In genomic region chr11:72752088-72752914, GRCh38 we compare ENCODE assay signal across 8 cellular contexts. TPM values are rescaled to one million over a fixed set of nuclear protein-coding genes. Genes with fewer than 3 reads are reported as not detected.
DNase-seq lines count a peak whose midpoint lies in the region; ATAC-seq and TF ChIP-seq lines count a peak whose summit lies in the region.

TSS of gene ARAP1 (minus strand) at chr11:72752408. CDS start at chr11:72727128, 25,280 bp downstream.

- peak; percentile 74 for TF ChIP-seq POLR2A in IMR-90 (IDR thresholded peaks at IDR 0.05; ENCODE audit: low read depth, low read length)

- H3K4ac ChIP-seq in IMR-90 (ENCODE audit: low read depth, low read length) = peak within 1 kb of the TSS; percentile 94

- H2BK5ac ChIP-seq in IMR-90 (ENCODE audit: low read depth, low read length, poor library complexity, severe bottlenecking) = peak within 1 kb of the TSS; percentile 73

- peak within 1 kb of the TSS; percentile 64 for H3K18ac ChIP-seq in IMR-90 (ENCODE audit: low read depth, low read length)

- H4K5ac ChIP-seq in IMR-90 (ENCODE audit: low read depth, low read length) = peak within 1 kb of the TSS; percentile 74

- POLR2A ChIA-PET in CD4-positive, alpha-beta memory T cell (lab: Charles Lee; ENCODE audit: partially characterized antibody) = interaction anchor here (0.8 to 1.5 kb wide), 7 partner anchors 15 to 390 kb away, joined by 3 to 9 read pairs (median 4); partner anchors contain the start of genes FCHSD2 and STARD10
- POLR2A ChIA-PET in IMR-90 (lab: Charles Lee; ENCODE audit: unreplicated experiment) = interaction anchor here (0.6 kb wide), 1 partner anchor 45 kb away, joined by 5 read pairs; no protein-coding TSS in a partner anchor

- peak within 1 kb of the TSS; percentile 89 for H4K91ac ChIP-seq in IMR-90 (ENCODE audit: insufficient read depth, low read depth, low read length)

- no peak; the same call in 1 of the 2 replicates for TF ChIP-seq RAD21 in IMR-90 (IDR thresholded peaks at IDR 0.05; ENCODE audit: low read length)

- H3K79me2 ChIP-seq in osteoblast (ENCODE audit: insufficient read depth, low read length) = peaks cover 40% of the 10 kb centered on the region

- peak within 1 kb of the TSS; percentile 97; the same call in 1 of the 3 replicates for H2BK15ac ChIP-seq in IMR-90 (ENCODE audit: low read depth, low read length)

- no peaks in the 10 kb centered on the region for H3K36me3 ChIP-seq in CD4-positive, alpha-beta memory T cell (ENCODE audit: insufficient read depth, low read length)
- H3K36me3 ChIP-seq in IMR-90 (ENCODE audit: control insufficient read depth, insufficient read depth, low read length) = 0 out of 2 replicates have a peak, but pooled peaks cover 1% of the 10 kb centered on the region
- H3K36me3 ChIP-seq in SK-N-MC (ENCODE audit: insufficient read depth, low read length) = no peaks in the 10 kb centered on the region
- H3K36me3 ChIP-seq in osteoblast (ENCODE audit: insufficient read depth, low read length) = no peaks in the 10 kb centered on the region

- no TSS peak for BruUV-seq in IMR-90 (replicated peaks; lab: Mats Ljungman, UMichigan)

- peaks cover 0 to 15% of the 10 kb centered on the region in 2 donors for H3K36me3 Mint-ChIP-seq in CD4-positive, alpha-beta memory T cell
- H3K36me3 Mint-ChIP-seq in activated naive CD4-positive, alpha-beta T cell treated with anti-CD3 and anti-CD28 coated beads, Interleukin-2, amount 10 ng/mL, durations not matched to agents 7 days and 5 days = no peaks in the 10 kb centered on the region

- H3K4me2 ChIP-seq in IMR-90 (ENCODE audit: low read depth, low read length) (peak within 1 kb of the TSS; percentile 98), osteoblast (ENCODE audit: insufficient read depth, low read length) (peak within 1 kb of the TSS; percentile 89)

- dilution Hi-C loops in IMR-90 (cut with HindIII; ENCODE audit: low sequenced_read_pairs, unreplicated experiment) = no loop called here

- H3K9me3 Mint-ChIP-seq in CD4-positive, alpha-beta memory T cell = no peaks in the 10 kb centered on the region
- H3K9me3 Mint-ChIP-seq in activated naive CD4-positive, alpha-beta T cell treated with anti-CD3 and anti-CD28 coated beads, Interleukin-2, amount 10 ng/mL, durations not matched to agents 7 days and 5 days = no peaks in the 10 kb centered on the region

- peak within 1 kb of the TSS; percentile 92 to 99 (median 95) for H3K4me3 Mint-ChIP-seq in CD4-positive, alpha-beta memory T cell
- H3K4me3 Mint-ChIP-seq in activated naive CD4-positive, alpha-beta T cell treated with anti-CD3 and anti-CD28 coated beads, Interleukin-2, amount 10 ng/mL, durations not matched to agents 7 days and 5 days = peak within 1 kb of the TSS; percentile 87

- peak within 1 kb of the TSS; percentile 75 for H3K27ac ChIP-seq in CD4-positive, alpha-beta memory T cell (ENCODE audit: low read depth, low read length)
- peak within 1 kb of the TSS; percentile 73 for H3K27ac ChIP-seq in IMR-90 (ENCODE audit: insufficient read depth, low read length)
- H3K27ac ChIP-seq in SK-N-MC = peak within 1 kb of the TSS; percentile 67
- peak within 1 kb of the TSS; percentile 61 for H3K27ac ChIP-seq in osteoblast (ENCODE audit: low read depth, low read length)
- H3K27ac ChIP-seq in temporal lobe (ENCODE audit: low read depth, low read length) = peak within 1 kb of the TSS; percentile 81

- H3K9ac ChIP-seq in IMR-90 (ENCODE audit: low read depth, low read length) (peak within 1 kb of the TSS; percentile 91), SK-N-MC (ENCODE audit: insufficient read length) (peak within 1 kb of the TSS; percentile 74)

- H3K14ac ChIP-seq in IMR-90 (replicated peaks; ENCODE audit: low read depth, low read length) = peak within 1 kb of the TSS; percentile 84

- peaks cover 21 to 50% of the 10 kb centered on the region in 2 experiments for H3K79me1 ChIP-seq in IMR-90 (ENCODE audit: low read depth in 1 of 2, low read length in 2 of 2)

- H3K9me1 ChIP-seq in IMR-90 (ENCODE audit: insufficient read depth, low read length) = peaks cover 9% of the 10 kb centered on the region; the same call in 1 of the 2 replicates

- in situ Hi-C loops in IMR-90 (cut with MboI; ENCODE audit: low sequenced_read_pairs) = no loop called here

- peak; percentile 73 to 85 (median 74) for DNase-seq in CD4-positive, alpha-beta memory T cell
- DNase-seq in IMR-90 = peak; percentile 59
- no peak for DNase-seq in SK-N-MC (ENCODE audit: low read depth, low spot score)
- DNase-seq in activated naive CD4-positive, alpha-beta T cell treated with anti-CD3 and anti-CD28 coated beads, Interleukin-2, amount 10 ng/mL, durations not matched to agents 7 days and 5 days = peak; percentile 87
- DNase-seq in glomerular endothelial cell (ENCODE audit: extremely low read depth, low read depth, low spot score) = no peak
- peak; percentile 99 for DNase-seq in osteoblast (ENCODE audit: insufficient read length, low spot score, missing footprints)

- no peaks in the 10 kb centered on the region for H3K9me3 ChIP-seq in CD4-positive, alpha-beta memory T cell (ENCODE audit: control insufficient read depth in 1 of 2, low read length in 2 of 2)
- no peaks in the 10 kb centered on the region for H3K9me3 ChIP-seq in IMR-90 (ENCODE audit: control insufficient read depth, insufficient read depth, low read length)
- H3K9me3 ChIP-seq in SK-N-MC (ENCODE audit: low read depth, low read length) = no peaks in the 10 kb centered on the region
- no peaks in the 10 kb centered on the region for H3K9me3 ChIP-seq in osteoblast (ENCODE audit: low read depth, low read length)

- intact Hi-C loops in CD4-positive, alpha-beta memory T cell (cut with micrococcal nuclease) = loop anchor here (1.0 to 2.0 kb wide), 4 partner anchors 16 to 70 kb away; no protein-coding TSS in a partner anchor
- intact Hi-C loops in IMR-90 (cut with micrococcal nuclease) = loop anchor here (5.0 kb wide), 1 partner anchor 60 kb away; the partner anchor contains the start of gene ATG16L2

- WGBS in IMR-90 (ENCODE audit: extremely low coverage in 2 of 2, insufficient read length in 1 of 2), 2 experiments = 0% methylated on average over 11 of the region's 51 CpGs; no CpG with 5 or more reads in 1 of the 2 experiments

- peaks cover 50% of the 10 kb centered on the region for H3K4me1 ChIP-seq in CD4-positive, alpha-beta memory T cell (ENCODE audit: insufficient read depth, low read length)
- H3K4me1 ChIP-seq in IMR-90 (ENCODE audit: control insufficient read depth, insufficient read depth, low read length) (peaks cover 7% of the 10 kb centered on the region), osteoblast (ENCODE audit: insufficient read depth, low read length) (peaks cover 19% of the 10 kb centered on the region)

- H3K27me3 Mint-ChIP-seq in CD4-positive, alpha-beta memory T cell = no peaks in the 10 kb centered on the region
- H3K27me3 Mint-ChIP-seq in activated naive CD4-positive, alpha-beta T cell treated with anti-CD3 and anti-CD28 coated beads, Interleukin-2, amount 10 ng/mL, durations not matched to agents 7 days and 5 days = peaks cover 4% of the 10 kb centered on the region

- CTCF ChIA-PET in CD4-positive, alpha-beta memory T cell (lab: Charles Lee; ENCODE audit: partially characterized antibody) = interaction anchor here (1.0 to 1.6 kb wide), 4 partner anchors 26 to 42 kb away, joined by 3 to 10 read pairs (median 4); partner anchors contain the start of gene STARD10
- CTCF ChIA-PET in IMR-90 (lab: Yijun Ruan, JAX) = no interaction called here
- CTCF ChIA-PET in activated naive CD4-positive, alpha-beta T cell treated with anti-CD3 and anti-CD28 coated beads, Interleukin-2, amount 10 ng/mL, durations not matched to agents 7 days and 5 days (lab: Charles Lee) = interaction anchor here (0.8 to 1.4 kb wide), 5 partner anchors 10 to 425 kb away, joined by 3 to 4 read pairs (median 3); no protein-coding TSS in a partner anchor

- no peaks in the 10 kb centered on the region for H3K27me3 ChIP-seq in CD4-positive, alpha-beta memory T cell (ENCODE audit: insufficient read depth, low read length)
- H3K27me3 ChIP-seq in IMR-90 (ENCODE audit: control insufficient read depth, insufficient read depth, low read length) (no peaks in the 10 kb centered on the region), osteoblast (ENCODE audit: insufficient read depth, low read length) (no peaks in the 10 kb centered on the region)

- ATAC-seq in GM19455 (IDR thresholded peaks at IDR 0.05; ENCODE audit: unreplicated experiment) (peak; percentile 67), IMR-90 (ENCODE audit: low read depth) (peak; percentile 93)

- H3K4me1 Mint-ChIP-seq in CD4-positive, alpha-beta memory T cell = peaks cover 32 to 55% (median 46%) of the 10 kb centered on the region in 4 donors
- peaks cover 50% of the 10 kb centered on the region for H3K4me1 Mint-ChIP-seq in activated naive CD4-positive, alpha-beta T cell treated with anti-CD3 and anti-CD28 coated beads, Interleukin-2, amount 10 ng/mL, durations not matched to agents 7 days and 5 days

- TF ChIP-seq CTCF in IMR-90 (conservative IDR thresholded peaks at IDR 0.05; ENCODE audit: low read depth, low read length) (0 out of 2 replicates have a peak, but pooled peaks have one; percentile 14), osteoblast (IDR thresholded peaks at IDR 0.05; ENCODE audit: extremely low read depth, low read depth, low read length) (no peak)

- H2AK5ac ChIP-seq in IMR-90 (ENCODE audit: low read depth, low read length) = peak within 1 kb of the TSS; percentile 89

- peak within 1 kb of the TSS; percentile 78 to 89 for H3K4me3 ChIP-seq in CD4-positive, alpha-beta memory T cell (ENCODE audit: low read length in 2 of 2)
- H3K4me3 ChIP-seq in IMR-90 (ENCODE audit: insufficient read depth, low read depth, low read length) (peak within 1 kb of the TSS; percentile 95), SK-N-MC (peak within 1 kb of the TSS; percentile 87), osteoblast (ENCODE audit: insufficient read depth, low read length) (peak within 1 kb of the TSS; percentile 87)

- H3K56ac ChIP-seq in IMR-90 (ENCODE audit: extremely low read depth, insufficient read depth, low read length) = peak within 1 kb of the TSS; percentile 56; the same call in 1 of the 2 replicates

- H3K27ac Mint-ChIP-seq in CD4-positive, alpha-beta memory T cell = peak within 1 kb of the TSS; percentile 94 to 98 (median 96)
- H3K27ac Mint-ChIP-seq in activated naive CD4-positive, alpha-beta T cell treated with anti-CD3 and anti-CD28 coated beads, Interleukin-2, amount 10 ng/mL, durations not matched to agents 7 days and 5 days = peak within 1 kb of the TSS; percentile 86

- H4K20me1 ChIP-seq in IMR-90 (ENCODE audit: insufficient read depth, low read length) = peaks cover 10% of the 10 kb centered on the region; the same call in 1 of the 2 replicates
- peaks cover 5% of the 10 kb centered on the region for H4K20me1 ChIP-seq in osteoblast (ENCODE audit: insufficient read depth, low read length)

- peak within 1 kb of the TSS; percentile 49; the same call in 1 of the 2 replicates for H2BK20ac ChIP-seq in IMR-90 (ENCODE audit: low read depth, low read length)

- H2BK120ac ChIP-seq in IMR-90 (ENCODE audit: low read depth, low read length) = peak within 1 kb of the TSS; percentile 93

- peak within 1 kb of the TSS; percentile 23 to 77 for H4K8ac ChIP-seq in IMR-90 (ENCODE audit: low read depth in 2 of 2, low read length in 2 of 2)

- H2AK9ac ChIP-seq in IMR-90 (replicated peaks; ENCODE audit: low read depth, low read length, poor library complexity) = peak within 1 kb of the TSS; percentile 99

- peak within 1 kb of the TSS; percentile 92 for H3K23ac ChIP-seq in IMR-90 (ENCODE audit: low read depth, low read length)

- peak within 1 kb of the TSS; percentile 98 for H2AFZ ChIP-seq in IMR-90 (replicated peaks; ENCODE audit: low read length, poor library complexity)
- peak within 1 kb of the TSS; percentile 86 for H2AFZ ChIP-seq in osteoblast (ENCODE audit: low read length)

RNA-seq across cellular contexts. Expression of gene ARAP1, which starts in this region (rescaled TPM):
- 100 to 1,000 TPM; 144 to 157 TPM for total RNA-seq in CD4-positive, alpha-beta memory T cell
- 10 to 100 TPM in 1 of 2 donors, 1 to 10 TPM in 1; 9.5 to 36.8 TPM for polyA plus RNA-seq in CD4-positive, alpha-beta memory T cell
- total RNA-seq in IMR-90 (2012; rRNA removed) (37.6 and 38.0 TPM in 2 replicates), glomerular endothelial cell (78.6 and 89.8 TPM in 2 replicates), osteoblast (91.6 and 95.2 TPM in 2 replicates), temporal lobe (30.0 TPM)
- polyA plus RNA-seq in IMR-90 (2012; rRNA removed) = 59.4 and 63.1 TPM in 2 replicates
- polyA plus RNA-seq in IMR-90 (2012; cell fraction: cytosol; rRNA removed) = 42.2 and 63.5 TPM in 2 replicates
- 119 and 357 TPM in 2 replicates for polyA plus RNA-seq in IMR-90 (2012; cell fraction: nucleus; rRNA removed; ENCODE audit: low replicate concordance)

Comparison
In these comparisons a context has a peak if more than half of its experiments do, and no peak if none do; other contexts are left out.
1. DNase-seq: peak in CD4-positive, alpha-beta memory T cell (5 of 5), IMR-90 (single experiment), activated naive CD4-positive, alpha-beta T cell treated with anti-CD3 and anti-CD28 coated beads, Interleukin-2, amount 10 ng/mL, durations not matched to agents 7 days and 5 days (single experiment) and osteoblast (single experiment); none in SK-N-MC (single experiment) and glomerular endothelial cell (single experiment).
2. Peak in every context shown above with its lines, with median percentiles within 50 percentile points of each other: H3K27ac ChIP-seq and H3K4me3 ChIP-seq.